ENCODE assay signal across 10 cellular contexts in the genomic region with DNA sequence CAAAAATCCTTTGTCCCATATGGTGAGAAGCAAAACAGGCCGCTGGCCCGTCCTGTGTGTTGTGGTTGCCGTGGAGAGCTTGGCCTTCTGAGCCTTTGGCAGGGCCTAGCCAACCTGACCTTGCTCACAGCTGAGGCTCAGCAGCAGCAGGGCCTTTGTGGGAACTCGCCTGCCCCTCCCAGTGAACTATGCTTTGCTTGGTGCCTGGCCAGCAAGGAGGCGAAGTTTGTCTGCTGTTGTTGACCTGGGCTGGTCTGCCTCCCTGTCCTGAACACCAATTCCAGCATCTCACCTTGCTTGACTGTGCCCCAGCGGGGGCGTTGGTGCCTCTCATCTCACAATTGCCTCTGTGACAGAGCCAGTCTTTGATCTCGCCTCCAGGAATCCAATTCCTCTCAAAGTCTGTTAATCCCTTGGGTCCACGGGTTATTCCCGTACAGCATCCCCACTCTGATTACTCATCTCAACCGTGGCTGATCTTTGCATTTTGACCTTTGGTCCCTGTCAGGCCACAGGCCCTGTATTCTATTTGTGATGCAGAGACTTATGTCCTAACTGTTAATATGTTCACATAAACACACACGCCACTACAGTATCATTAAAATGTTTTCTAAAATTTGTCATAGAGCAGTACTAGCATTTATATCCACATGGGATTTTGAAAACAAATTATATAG. TPM values are rescaled to one million over a fixed set of nuclear protein-coding genes. Genes with fewer than 3 reads are reported as not detected.
DNase-seq lines count a peak whose midpoint lies in the region; ATAC-seq and TF ChIP-seq lines count a peak whose summit lies in the region.
"Had no signal": no experiment of that assay in that cellular context is flagged by ENCODE, and none has a peak within 500 bp of the region (broad histone marks: within the 10 kb centered on the region; RNA-seq: fewer than 3 reads in every experiment).

No MANE protein-coding gene starts in this region.

- DNase-seq in ELF-1 (ENCODE audit: low read depth, low spot score) (peak; percentile 43), Peyer's patch (peak in 2 of 3 donors; percentile 90 to 92), glomerular visceral epithelial cell (ENCODE audit: extremely low spot score) (peak; percentile 56), osteoblast (ENCODE audit: insufficient read length, low spot score, missing footprints) (peak; percentile 65), ACHN (no peak), DMS79 treated with DMSO at 0.1 percent for 48 hours (lab: John Stamatoyannopoulos, UW) (no peak)
- DNase-seq in stimulated activated CD8-positive, alpha-beta memory T cell treated with anti-CD3 and anti-CD28 coated beads, Interleukin-4, amount 100 ng/mL, for 48 hours, result no peak
- DNase-seq: activated naive CD4-positive, alpha-beta T cell treated with Interleukin-2 at 50 U/mL for 16 hours; COR-L47 had no signal

- no peak for ATAC-seq in GM18907 (IDR thresholded peaks at IDR 0.05; ENCODE audit: unreplicated experiment)

- no peaks in the 10 kb centered on the region for H3K9me3 ChIP-seq in Peyer's patch
- H3K9me3 ChIP-seq in osteoblast (ENCODE audit: low read depth, low read length), result no peaks in the 10 kb centered on the region

- TF ChIP-seq CTCF in Peyer's patch (IDR thresholded peaks at IDR 0.05) (peak in 2 of 6 experiments; percentile 6 to 12), osteoblast (IDR thresholded peaks at IDR 0.05; ENCODE audit: extremely low read depth, low read depth, low read length) (no peak)

- H3K36me3 ChIP-seq in Peyer's patch (no peaks in the 10 kb centered on the region), osteoblast (ENCODE audit: insufficient read depth, low read length) (no peaks in the 10 kb centered on the region)

- peak overlapping the region; percentile 78 for H2AFZ ChIP-seq in osteoblast (ENCODE audit: low read length)

- in situ Hi-C loops in ACHN (cut with HindIII; ENCODE audit: low pct_ligation_motif_present, low pct_unique_long_range_greater_than_20kb, low sequenced_read_pairs), result no loop called here

- H3K4me1 ChIP-seq in Peyer's patch, result peaks cover 0 to 27% (median 2%) of the 10 kb centered on the region in 4 donors
- peaks cover 21% of the 10 kb centered on the region for H3K4me1 ChIP-seq in osteoblast (ENCODE audit: insufficient read depth, low read length)

- H3K4me2 ChIP-seq in osteoblast (ENCODE audit: insufficient read depth, low read length), result peak overlapping the region; percentile 35

- peaks cover 22% of the 10 kb centered on the region for H3K79me2 ChIP-seq in osteoblast (ENCODE audit: insufficient read depth, low read length)

- no peak for TF ChIP-seq POLR2A in Peyer's patch (IDR thresholded peaks at IDR 0.05)

- H3K27ac ChIP-seq in Peyer's patch, result peak overlapping the region in 3 of 4 donors; percentile 29 to 70 (median 69)
- H3K27ac ChIP-seq in osteoblast (ENCODE audit: low read depth, low read length), result peak overlapping the region; percentile 69

- H3K4me3 ChIP-seq in Peyer's patch (no peak overlapping the region), osteoblast (ENCODE audit: insufficient read depth, low read length) (peak overlapping the region; percentile 23)

- H4K20me1 ChIP-seq in osteoblast (ENCODE audit: insufficient read depth, low read length), result peaks cover 12% of the 10 kb centered on the region

- H3K27me3 ChIP-seq in Peyer's patch (no peaks in the 10 kb centered on the region), osteoblast (ENCODE audit: insufficient read depth, low read length) (no peaks in the 10 kb centered on the region)

RNA-seq across cellular contexts. Expression of gene EPDR1, which starts 22.6 kb away (rescaled TPM):
- 10 to 100 TPM in 3 of 4 donors, 1 to 10 TPM in 1; 7.4 to 22.5 (median 19.7) TPM for total RNA-seq in Peyer's patch
- total RNA-seq in osteoblast, result 99.3 and 123 TPM in 2 replicates

RNA-seq across cellular contexts. Expression of gene SFRP4, which starts 26.5 kb away (rescaled TPM):
- total RNA-seq in Peyer's patch (1 to 10 TPM in 1 of 4 donors, not detected in 3; 1.2 TPM), osteoblast (151 and 205 TPM in 2 replicates)

Comparison
In these comparisons a context has a peak if more than half of its experiments do, and no peak if none do; other contexts are left out.
1. DNase-seq: peak in ELF-1 (single experiment), Peyer's patch (2 of 3), glomerular visceral epithelial cell (single experiment) and osteoblast (single experiment); none in stimulated activated CD8-positive, alpha-beta memory T cell treated with anti-CD3 and anti-CD28 coated beads, Interleukin-4, amount 100 ng/mL, for 48 hours (single experiment), ACHN (single experiment) and DMS79 treated with DMSO at 0.1 percent for 48 hours (single experiment).
2. RNA of gene SFRP4, which starts 26.5 kb away (total RNA-seq): 151 to 205 TPM in osteoblast; 1.2 TPM in Peyer's patch; every median in the first group is over 10 times any median in the second.